10 cellular contexts compared by ENCODE assay signal in genomic region chr1:209641216-209642181, GRCh38. TPM values are rescaled to one million over a fixed set of nuclear protein-coding genes. Genes with fewer than 3 reads are reported as not detected.
DNase-seq lines count a peak whose midpoint lies in the region; ATAC-seq, FAIRE-seq and TF ChIP-seq lines count a peak whose summit lies in the region.
"Had no signal": no experiment of that assay in that cellular context is flagged by ENCODE, and none has a peak within 500 bp of the region (broad histone marks: within the 10 kb centered on the region; RNA-seq: fewer than 3 reads in every experiment).

No MANE protein-coding gene starts in this region.

- in situ Hi-C loops in G401 (cut with HindIII; ENCODE audit: low sequenced_read_pairs): no loop called here

- no peak for TF ChIP-seq CTCF in bronchial epithelial cell (IDR thresholded peaks at IDR 0.05; ENCODE audit: insufficient read depth, low read length, severe bottlenecking)
- no peak for TF ChIP-seq CTCF in prostate gland (IDR thresholded peaks at IDR 0.05)

- DNase-seq in G401 (ENCODE audit: low spot score): peak; percentile 37
- no peak for DNase-seq in bronchial epithelial cell (ENCODE audit: low read depth)
- DNase-seq in hepatic stellate cell (ENCODE audit: low spot score): peak; percentile 65
- no peak for DNase-seq in prostate gland (ENCODE audit: low spot score)
- DNase-seq in HT-29 (ENCODE audit: low spot score): no peak
- DNase-seq in amniotic stem cell (lab: John Stamatoyannopoulos, UW): no peak
- DNase-seq: AML-193 had no signal

- FAIRE-seq in bronchial epithelial cell (lab: Jason Lieb, UNC): peak; percentile 72

- no peaks in the 10 kb centered on the region for H3K9me3 ChIP-seq in prostate gland

- peak overlapping the region; percentile 39 to 62 for H3K27ac ChIP-seq in prostate gland

- peaks cover 42% of the 10 kb centered on the region for H3K36me3 ChIP-seq in bronchial epithelial cell (ENCODE audit: control insufficient read depth, insufficient read depth, low read length)
- no peaks in the 10 kb centered on the region for H3K36me3 ChIP-seq in prostate gland

- H3K4me1 ChIP-seq in prostate gland (replicated peaks): peaks cover 14% of the 10 kb centered on the region

- TF ChIP-seq POLR2A in prostate gland (IDR thresholded peaks at IDR 0.05): no peak

- 48% methylated on average over 10 of the region's 10 CpGs for WGBS in prostate gland

- intact Hi-C loops in prostate gland (cut with DNase I): no loop called here

- H3K27me3 ChIP-seq in bronchial epithelial cell (ENCODE audit: control insufficient read depth, insufficient read depth, low read length) (no peaks in the 10 kb centered on the region), prostate gland (replicated peaks; ENCODE audit: insufficient read depth) (no peaks in the 10 kb centered on the region)

- no peak for ATAC-seq in GM18867 (IDR thresholded peaks at IDR 0.05; ENCODE audit: unreplicated experiment)
- ATAC-seq in HG03439 (IDR thresholded peaks at IDR 0.05; ENCODE audit: unreplicated experiment): no peak
- ATAC-seq: activated T-helper 17 cell treated with anti-CD3 and anti-CD28 coated beads, Interleukin-2, amount 50 U/mL, for 72 hours had no signal

- H3K4me3 ChIP-seq in bronchial epithelial cell (ENCODE audit: low read depth, low read length) (no peak overlapping the region), prostate gland (no peak overlapping the region)

RNA-seq across cellular contexts. Expression of gene LAMB3, which starts 10.7 kb away (rescaled TPM):
- not detected in 2 replicates for total RNA-seq in G401 (2014; rRNA removed; shearing (Covaris generic))
- total RNA-seq in bronchial epithelial cell: 1,162 and 3,106 TPM in 2 replicates
- total RNA-seq in prostate gland: 10 to 100 TPM; 43.7 to 92.8 TPM
- 109 and 120 TPM in 2 replicates for total RNA-seq in HT-29 (2014; rRNA removed; shearing (Covaris generic))

RNA-seq across cellular contexts. Expression of gene G0S2, which starts 33.7 kb away (rescaled TPM):
- total RNA-seq in G401 (2014; rRNA removed; shearing (Covaris generic)): not detected in 2 replicates
- total RNA-seq in bronchial epithelial cell: 301 and 418 TPM in 2 replicates
- 10 to 100 TPM; 13.3 to 46.4 TPM for total RNA-seq in prostate gland
- 3.2 TPM in 2 replicates for total RNA-seq in HT-29 (2014; rRNA removed; shearing (Covaris generic))

RNA-seq across cellular contexts. Expression of gene CAMK1G, which starts 58.0 kb away (rescaled TPM):
- total RNA-seq in G401 (2014; rRNA removed; shearing (Covaris generic)): 1.5 and 2.3 TPM in 2 replicates
- total RNA-seq in bronchial epithelial cell (not detected in 2 replicates), prostate gland (1 to 10 TPM in 1 of 2 donors, under 1 TPM in 1; 0.18 to 1.6 TPM)
- total RNA-seq in HT-29 (2014; rRNA removed; shearing (Covaris generic)): not detected in 2 replicates

Comparison
In these comparisons a context has a peak if more than half of its experiments do, and no peak if none do; other contexts are left out.
1. DNase-seq: peak in G401 (single experiment) and hepatic stellate cell (single experiment); none in bronchial epithelial cell (single experiment), prostate gland (single experiment), HT-29 (single experiment) and amniotic stem cell (single experiment).
2. RNA of gene LAMB3, which starts 10.7 kb away (total RNA-seq): 1,162 to 3,106 TPM in bronchial epithelial cell, 109 to 120 TPM in HT-29 and 43.7 to 92.8 TPM in prostate gland; not detected in G401; every median in the first group is over 10 times any median in the second.